8 cellular contexts compared by ENCODE assay signal in genomic region chr12:74538491-74539258, GRCh38. TPM values are rescaled to one million over a fixed set of nuclear protein-coding genes. Genes with fewer than 3 reads are reported as not detected.
DNase-seq lines count a peak whose midpoint lies in the region; ATAC-seq and TF ChIP-seq lines count a peak whose summit lies in the region.

No MANE protein-coding gene starts in this region.

- H3K36me3 Mint-ChIP-seq in immature natural killer cell: peaks cover 0 to 6% (median 6%) of the 10 kb centered on the region in 3 donors

- peaks cover 10 to 16% (median 14%) of the 10 kb centered on the region in 3 donors for H3K27me3 Mint-ChIP-seq in immature natural killer cell (ENCODE audit: low read depth in 3 of 3)

- CTCF ChIA-PET in OCI-LY7 (lab: Charles Lee; ENCODE audit: unreplicated experiment): no interaction called here

- no peaks in the 10 kb centered on the region for H3K9me3 ChIP-seq in OCI-LY7 (ENCODE audit: low read length)

- peak; percentile 27 for ATAC-seq in GM21723 (IDR thresholded peaks at IDR 0.05; ENCODE audit: unreplicated experiment)

- H3K4me3 ChIP-seq in OCI-LY7 (ENCODE audit: low read depth, low read length, poor library complexity, severe bottlenecking) (peak overlapping the region; percentile 95), astrocyte of the cerebellum (ENCODE audit: low read depth, low read length) (peak overlapping the region; percentile 81)

- peak overlapping the region; percentile 99; the same call in 1 of the 2 replicates for H2AFZ ChIP-seq in OCI-LY7 (ENCODE audit: low read length)

- in situ Hi-C loops in astrocyte of the cerebellum (cut with HindIII; ENCODE audit: low sequenced_read_pairs): no loop called here

- TF ChIP-seq CTCF in OCI-LY7 (conservative IDR thresholded peaks at IDR 0.05; ENCODE audit: low read length) (peak; percentile 35; the same call in 1 of the 2 replicates), astrocyte of the cerebellum (IDR thresholded peaks at IDR 0.05; ENCODE audit: low read depth, low read length, missing control alignments) (no peak)

- H3K9me3 Mint-ChIP-seq in immature natural killer cell: no peaks in the 10 kb centered on the region

- H3K4me3 Mint-ChIP-seq in immature natural killer cell: peak overlapping the region; percentile 86 to 97 (median 96)

- peak overlapping the region; percentile 94 for H3K27ac ChIP-seq in OCI-LY7 (ENCODE audit: low read depth, low read length, poor library complexity, severe bottlenecking)

- peaks cover 55% of the 10 kb centered on the region for H3K36me3 ChIP-seq in OCI-LY7 (ENCODE audit: insufficient read depth, low read length)

- POLR2A ChIA-PET in OCI-LY7 (lab: Charles Lee): interaction anchor here (0.5 to 2.0 kb wide), 5 partner anchors 9 to 248 kb away, joined by 3 to 6 read pairs (median 3); no protein-coding TSS in a partner anchor

- H4K20me1 ChIP-seq in OCI-LY7 (ENCODE audit: insufficient read depth, low read length): peaks cover 44% of the 10 kb centered on the region

- no TSS peak for BruUV-seq in OCI-LY7 (replicated peaks; lab: Mats Ljungman, UMichigan)

- peaks cover 60% of the 10 kb centered on the region for H3K79me2 ChIP-seq in OCI-LY7 (ENCODE audit: insufficient read depth, low read depth, low read length)

- DNase-seq in Daoy (ENCODE audit: low read depth) (peak; percentile 7), OCI-LY7 (ENCODE audit: low spot score) (peak; percentile 76), astrocyte of the cerebellum (ENCODE audit: low read depth) (no peak), immature natural killer cell (peak; percentile 27 to 42 (median 33)), NCI-H345 (lab: John Stamatoyannopoulos, UW) (no peak), NCI-H2107 (lab: John Stamatoyannopoulos, UW) (no peak)
- DNase-seq in stimulated activated CD4-positive, alpha-beta T cell treated with anti-CD3 and anti-CD28 coated beads, Interleukin-4, amount 100 ng/mL, for 4 hours: peak; percentile 11 to 19

- H3K4me1 Mint-ChIP-seq in immature natural killer cell: peaks cover 63 to 69% of the 10 kb centered on the region in 2 donors

- peak overlapping the region; percentile 96 for H3K4me2 ChIP-seq in OCI-LY7 (ENCODE audit: low read length)

- intact Hi-C loops in OCI-LY7 (cut with micrococcal nuclease; ENCODE audit: unreplicated experiment): loop anchor here (5.0 kb wide), 4 partner anchors 89 to 586 kb away; no protein-coding TSS in a partner anchor

- H3K27ac Mint-ChIP-seq in immature natural killer cell: peak overlapping the region; percentile 86 to 99 (median 98)

- no peaks in the 10 kb centered on the region for H3K9me2 ChIP-seq in OCI-LY7 (ENCODE audit: insufficient read depth, low read length)

- peaks cover 38% of the 10 kb centered on the region for H3K4me1 ChIP-seq in OCI-LY7 (ENCODE audit: insufficient read depth, low read length, poor library complexity, severe bottlenecking)

RNA-seq across cellular contexts. Expression of gene ATXN7L3B, which starts 1.0 kb away (rescaled TPM):
- 20.2 and 21.1 TPM in 2 replicates for total RNA-seq in Daoy (2014; rRNA removed; shearing (Covaris generic))
- total RNA-seq in OCI-LY7 (2014; rRNA removed; shearing (Covaris generic)): 21.5 and 22.4 TPM in 2 replicates
- total RNA-seq in OCI-LY7 (2022): 33.3 and 35.1 TPM in 2 replicates
- polyA plus RNA-seq in immature natural killer cell: 10 to 100 TPM; 23.4 to 29.7 (median 27.1) TPM

Comparison
In these comparisons a context has a peak if more than half of its experiments do, and no peak if none do; other contexts are left out.
1. DNase-seq: peak in Daoy (single experiment), OCI-LY7 (single experiment), immature natural killer cell (3 of 3) and stimulated activated CD4-positive, alpha-beta T cell treated with anti-CD3 and anti-CD28 coated beads, Interleukin-4, amount 100 ng/mL, for 4 hours (2 of 2); none in astrocyte of the cerebellum (single experiment), NCI-H345 (single experiment) and NCI-H2107 (single experiment).